Comparison of ENCODE assay signal across 22 cellular contexts in genomic region chr12:94909609-94910008, GRCh38.
A peak's percentile ranks its signal among the peaks of the same experiment; 100 is the strongest.
DNase-seq lines count a peak whose midpoint lies in the region; TF ChIP-seq lines count a peak whose summit lies in the region.
"Had no signal": no experiment of that assay in that cellular context is flagged by ENCODE, and none has a peak within 500 bp of the region (broad histone marks: within the 10 kb centered on the region; RNA-seq: fewer than 3 reads in every experiment).

No MANE protein-coding gene starts in this region.

- WGBS in prostate gland, result 40% methylated on average over 4 of the region's 4 CpGs

- no peaks in the 10 kb centered on the region for H3K36me3 ChIP-seq in H7 (replicated peaks; ENCODE audit: control insufficient read depth, insufficient read depth, low read length)
- H3K36me3 ChIP-seq in prostate gland, result no peaks in the 10 kb centered on the region
- H3K36me3 ChIP-seq in tibial artery, result no peaks in the 10 kb centered on the region
- H3K36me3 ChIP-seq: BLaER1, Peyer's patch had no signal

- H3K27ac Mint-ChIP-seq in progenitor cell of endocrine pancreas, result no peak overlapping the region
- H3K27ac Mint-ChIP-seq: CD4-positive, alpha-beta T cell; H9 had no signal

- no peak for TF ChIP-seq CTCF in VCaP (conservative IDR thresholded peaks at IDR 0.05)
- TF ChIP-seq CTCF in prostate gland (IDR thresholded peaks at IDR 0.05), result no peak
- no peak for TF ChIP-seq CTCF in tibial artery (IDR thresholded peaks at IDR 0.05)
- TF ChIP-seq CTCF in progenitor cell of endocrine pancreas (IDR thresholded peaks at IDR 0.05; ENCODE audit: unreplicated experiment), result no peak

- H3K27ac ChIP-seq in VCaP (peak overlapping the region; percentile 43), prostate gland (no peak overlapping the region), tibial artery (no peak overlapping the region), substantia nigra (ENCODE audit: low read depth, low read length, poor library complexity, severe bottlenecking) (no peak overlapping the region)
- H3K27ac ChIP-seq: BLaER1, KMS-11, Peyer's patch had no signal

- H3K27me3 ChIP-seq in H7 (ENCODE audit: control insufficient read depth, insufficient read depth, low read length) (no peaks in the 10 kb centered on the region), prostate gland (replicated peaks; ENCODE audit: insufficient read depth) (no peaks in the 10 kb centered on the region), tibial artery (no peaks in the 10 kb centered on the region)
- H3K27me3 ChIP-seq: BLaER1, Peyer's patch had no signal

- H3K4me1 ChIP-seq in prostate gland (replicated peaks), result no peaks in the 10 kb centered on the region
- no peaks in the 10 kb centered on the region for H3K4me1 ChIP-seq in tibial artery
- H3K4me1 ChIP-seq: BLaER1, Peyer's patch had no signal

- intact Hi-C loops in prostate gland (cut with DNase I), result no loop called here
- intact Hi-C loops in cardiac septum (cut with DNase I), result no loop called here
- intact Hi-C loops in tibial artery (cut with DNase I; ENCODE audit: low total_unique reads), result no loop called here

- peaks cover 2% of the 10 kb centered on the region for H3K36me3 Mint-ChIP-seq in progenitor cell of endocrine pancreas (ENCODE audit: insufficient read depth)

- no peak overlapping the region for H3K4me3 ChIP-seq in H7 (ENCODE audit: insufficient read depth, low read depth, low read length)
- no peak overlapping the region for H3K4me3 ChIP-seq in prostate gland
- H3K4me3 ChIP-seq in tibial artery, result no peak overlapping the region
- H3K4me3 ChIP-seq: BLaER1, Peyer's patch had no signal

- no peaks in the 10 kb centered on the region for H3K4me1 Mint-ChIP-seq in progenitor cell of endocrine pancreas (ENCODE audit: low read depth)

- H3K27me3 Mint-ChIP-seq in progenitor cell of endocrine pancreas, result no peaks in the 10 kb centered on the region
- H3K27me3 Mint-ChIP-seq: CD4-positive, alpha-beta T cell had no signal

- H3K9me3 Mint-ChIP-seq in progenitor cell of endocrine pancreas (ENCODE audit: low read depth), result peaks cover 16% of the 10 kb centered on the region
- H3K9me3 Mint-ChIP-seq: CD4-positive, alpha-beta T cell had no signal

- no peaks in the 10 kb centered on the region for H3K9me3 ChIP-seq in prostate gland
- H3K9me3 ChIP-seq in tibial artery, result no peaks in the 10 kb centered on the region
- H3K9me3 ChIP-seq: Peyer's patch had no signal

- TF ChIP-seq POLR2A in prostate gland (IDR thresholded peaks at IDR 0.05), result no peak

- DNase-seq in H7, result peak; percentile 13
- peak; percentile 24 for DNase-seq in left kidney (ENCODE audit: low read depth, low spot score)
- peak; percentile 30 for DNase-seq in prostate gland (ENCODE audit: low spot score)
- DNase-seq in cardiac septum (ENCODE audit: low spot score), result no peak
- no peak for DNase-seq in tibial artery
- DNase-seq in progenitor cell of endocrine pancreas (ENCODE audit: low spot score, unreplicated experiment), result no peak
- no peak for DNase-seq in substantia nigra (lab: John Stamatoyannopoulos, UW)
- DNase-seq: CD4-positive, alpha-beta T cell; H9; IMR-90; NCI-H1048; NCI-H1436; NCI-H187; NCI-H2081 treated with DMSO at 0.1 percent for 48 hours; NCI-H446 treated with DMSO at 0.1 percent for 48 hours; NCI-H526; OCI-M1; Peyer's patch; SHP77 treated with DMSO at 0.1 percent for 48 hours had no signal

- no peak overlapping the region for H3K4me3 Mint-ChIP-seq in progenitor cell of endocrine pancreas (ENCODE audit: low read depth)
- H3K4me3 Mint-ChIP-seq: CD4-positive, alpha-beta T cell; H9 had no signal

Comparison
In these comparisons a context has a peak if more than half of its experiments do, and no peak if none do; other contexts are left out.
1. DNase-seq: peak in H7 (single experiment), left kidney (single experiment) and prostate gland (single experiment); none in cardiac septum (single experiment), tibial artery (0 of 2), progenitor cell of endocrine pancreas (single experiment) and substantia nigra (0 of 49).